Comparison of ENCODE assay signal across 1 cellular context in genomic region chr6:35483892-35484645, GRCh38.
TF ChIP-seq lines count a peak whose summit lies in the region.

No MANE protein-coding gene starts in this region.

TF ChIP-seq in GM23338, 12 proteins besides CTCF, POLR2A, EP300 and RAD21 (continued from another document):
- TF ChIP-seq, protein P1, sequence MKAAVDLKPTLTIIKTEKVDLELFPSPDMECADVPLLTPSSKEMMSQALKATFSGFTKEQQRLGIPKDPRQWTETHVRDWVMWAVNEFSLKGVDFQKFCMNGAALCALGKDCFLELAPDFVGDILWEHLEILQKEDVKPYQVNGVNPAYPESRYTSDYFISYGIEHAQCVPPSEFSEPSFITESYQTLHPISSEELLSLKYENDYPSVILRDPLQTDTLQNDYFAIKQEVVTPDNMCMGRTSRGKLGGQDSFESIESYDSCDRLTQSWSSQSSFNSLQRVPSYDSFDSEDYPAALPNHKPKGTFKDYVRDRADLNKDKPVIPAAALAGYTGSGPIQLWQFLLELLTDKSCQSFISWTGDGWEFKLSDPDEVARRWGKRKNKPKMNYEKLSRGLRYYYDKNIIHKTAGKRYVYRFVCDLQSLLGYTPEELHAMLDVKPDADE (IDR thresholded peaks at IDR 0.05) = no peak
- TF ChIP-seq, protein P2, sequence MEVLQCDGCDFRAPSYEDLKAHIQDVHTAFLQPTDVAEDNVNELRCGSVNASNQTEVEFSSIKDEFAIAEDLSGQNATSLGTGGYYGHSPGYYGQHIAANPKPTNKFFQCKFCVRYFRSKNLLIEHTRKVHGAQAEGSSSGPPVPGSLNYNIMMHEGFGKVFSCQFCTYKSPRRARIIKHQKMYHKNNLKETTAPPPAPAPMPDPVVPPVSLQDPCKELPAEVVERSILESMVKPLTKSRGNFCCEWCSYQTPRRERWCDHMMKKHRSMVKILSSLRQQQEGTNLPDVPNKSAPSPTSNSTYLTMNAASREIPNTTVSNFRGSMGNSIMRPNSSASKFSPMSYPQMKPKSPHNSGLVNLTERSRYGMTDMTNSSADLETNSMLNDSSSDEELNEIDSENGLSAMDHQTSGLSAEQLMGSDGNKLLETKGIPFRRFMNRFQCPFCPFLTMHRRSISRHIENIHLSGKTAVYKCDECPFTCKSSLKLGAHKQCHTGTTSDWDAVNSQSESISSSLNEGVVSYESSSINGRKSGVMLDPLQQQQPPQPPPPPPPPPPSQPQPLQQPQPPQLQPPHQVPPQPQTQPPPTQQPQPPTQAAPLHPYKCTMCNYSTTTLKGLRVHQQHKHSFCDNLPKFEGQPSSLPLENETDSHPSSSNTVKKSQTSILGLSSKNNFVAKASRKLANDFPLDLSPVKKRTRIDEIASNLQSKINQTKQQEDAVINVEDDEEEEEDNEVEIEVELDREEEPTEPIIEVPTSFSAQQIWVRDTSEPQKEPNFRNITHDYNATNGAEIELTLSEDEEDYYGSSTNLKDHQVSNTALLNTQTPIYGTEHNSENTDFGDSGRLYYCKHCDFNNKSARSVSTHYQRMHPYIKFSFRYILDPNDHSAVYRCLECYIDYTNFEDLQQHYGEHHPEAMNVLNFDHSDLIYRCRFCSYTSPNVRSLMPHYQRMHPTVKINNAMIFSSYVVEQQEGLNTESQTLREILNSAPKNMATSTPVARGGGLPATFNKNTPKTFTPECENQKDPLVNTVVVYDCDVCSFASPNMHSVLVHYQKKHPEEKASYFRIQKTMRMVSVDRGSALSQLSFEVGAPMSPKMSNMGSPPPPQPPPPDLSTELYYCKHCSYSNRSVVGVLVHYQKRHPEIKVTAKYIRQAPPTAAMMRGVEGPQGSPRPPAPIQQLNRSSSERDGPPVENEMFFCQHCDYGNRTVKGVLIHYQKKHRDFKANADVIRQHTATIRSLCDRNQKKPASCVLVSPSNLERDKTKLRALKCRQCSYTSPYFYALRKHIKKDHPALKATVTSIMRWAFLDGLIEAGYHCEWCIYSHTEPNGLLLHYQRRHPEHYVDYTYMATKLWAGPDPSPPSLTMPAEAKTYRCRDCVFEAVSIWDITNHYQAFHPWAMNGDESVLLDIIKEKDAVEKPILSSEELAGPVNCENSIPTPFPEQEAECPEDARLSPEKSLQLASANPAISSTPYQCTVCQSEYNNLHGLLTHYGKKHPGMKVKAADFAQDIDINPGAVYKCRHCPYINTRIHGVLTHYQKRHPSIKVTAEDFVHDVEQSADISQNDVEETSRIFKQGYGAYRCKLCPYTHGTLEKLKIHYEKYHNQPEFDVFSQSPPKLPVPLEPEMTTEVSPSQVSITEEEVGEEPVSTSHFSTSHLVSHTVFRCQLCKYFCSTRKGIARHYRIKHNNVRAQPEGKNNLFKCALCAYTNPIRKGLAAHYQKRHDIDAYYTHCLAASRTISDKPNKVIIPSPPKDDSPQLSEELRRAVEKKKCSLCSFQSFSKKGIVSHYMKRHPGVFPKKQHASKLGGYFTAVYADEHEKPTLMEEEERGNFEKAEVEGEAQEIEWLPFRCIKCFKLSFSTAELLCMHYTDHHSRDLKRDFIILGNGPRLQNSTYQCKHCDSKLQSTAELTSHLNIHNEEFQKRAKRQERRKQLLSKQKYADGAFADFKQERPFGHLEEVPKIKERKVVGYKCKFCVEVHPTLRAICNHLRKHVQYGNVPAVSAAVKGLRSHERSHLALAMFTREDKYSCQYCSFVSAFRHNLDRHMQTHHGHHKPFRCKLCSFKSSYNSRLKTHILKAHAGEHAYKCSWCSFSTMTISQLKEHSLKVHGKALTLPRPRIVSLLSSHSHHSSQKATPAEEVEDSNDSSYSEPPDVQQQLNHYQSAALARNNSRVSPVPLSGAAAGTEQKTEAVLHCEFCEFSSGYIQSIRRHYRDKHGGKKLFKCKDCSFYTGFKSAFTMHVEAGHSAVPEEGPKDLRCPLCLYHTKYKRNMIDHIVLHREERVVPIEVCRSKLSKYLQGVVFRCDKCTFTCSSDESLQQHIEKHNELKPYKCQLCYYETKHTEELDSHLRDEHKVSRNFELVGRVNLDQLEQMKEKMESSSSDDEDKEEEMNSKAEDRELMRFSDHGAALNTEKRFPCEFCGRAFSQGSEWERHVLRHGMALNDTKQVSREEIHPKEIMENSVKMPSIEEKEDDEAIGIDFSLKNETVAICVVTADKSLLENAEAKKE (CRISPR knock-in tag; IDR thresholded peaks at IDR 0.05) = no peak
- TF ChIP-seq, protein P3, sequence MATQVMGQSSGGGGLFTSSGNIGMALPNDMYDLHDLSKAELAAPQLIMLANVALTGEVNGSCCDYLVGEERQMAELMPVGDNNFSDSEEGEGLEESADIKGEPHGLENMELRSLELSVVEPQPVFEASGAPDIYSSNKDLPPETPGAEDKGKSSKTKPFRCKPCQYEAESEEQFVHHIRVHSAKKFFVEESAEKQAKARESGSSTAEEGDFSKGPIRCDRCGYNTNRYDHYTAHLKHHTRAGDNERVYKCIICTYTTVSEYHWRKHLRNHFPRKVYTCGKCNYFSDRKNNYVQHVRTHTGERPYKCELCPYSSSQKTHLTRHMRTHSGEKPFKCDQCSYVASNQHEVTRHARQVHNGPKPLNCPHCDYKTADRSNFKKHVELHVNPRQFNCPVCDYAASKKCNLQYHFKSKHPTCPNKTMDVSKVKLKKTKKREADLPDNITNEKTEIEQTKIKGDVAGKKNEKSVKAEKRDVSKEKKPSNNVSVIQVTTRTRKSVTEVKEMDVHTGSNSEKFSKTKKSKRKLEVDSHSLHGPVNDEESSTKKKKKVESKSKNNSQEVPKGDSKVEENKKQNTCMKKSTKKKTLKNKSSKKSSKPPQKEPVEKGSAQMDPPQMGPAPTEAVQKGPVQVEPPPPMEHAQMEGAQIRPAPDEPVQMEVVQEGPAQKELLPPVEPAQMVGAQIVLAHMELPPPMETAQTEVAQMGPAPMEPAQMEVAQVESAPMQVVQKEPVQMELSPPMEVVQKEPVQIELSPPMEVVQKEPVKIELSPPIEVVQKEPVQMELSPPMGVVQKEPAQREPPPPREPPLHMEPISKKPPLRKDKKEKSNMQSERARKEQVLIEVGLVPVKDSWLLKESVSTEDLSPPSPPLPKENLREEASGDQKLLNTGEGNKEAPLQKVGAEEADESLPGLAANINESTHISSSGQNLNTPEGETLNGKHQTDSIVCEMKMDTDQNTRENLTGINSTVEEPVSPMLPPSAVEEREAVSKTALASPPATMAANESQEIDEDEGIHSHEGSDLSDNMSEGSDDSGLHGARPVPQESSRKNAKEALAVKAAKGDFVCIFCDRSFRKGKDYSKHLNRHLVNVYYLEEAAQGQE (IDR thresholded peaks at IDR 0.05; ENCODE audit: unreplicated experiment) = no peak
- TF ChIP-seq EZH2phosphoT487 (IDR thresholded peaks at IDR 0.05; ENCODE audit: unreplicated experiment) = no peak
TF ChIP-seq in GM23338: peak in this region for 0.
